Comparison of ENCODE assay signal across 20 cellular contexts in genomic region chr2:49296107-49296506, GRCh38.
"Had no signal": no experiment of that assay in that cellular context is flagged by ENCODE, and none has a peak within 500 bp of the region (broad histone marks: within the 10 kb centered on the region; RNA-seq: fewer than 3 reads in every experiment).

No MANE protein-coding gene starts in this region.

- H3K27ac ChIP-seq: coronary artery, heart left ventricle, left lung, pancreas, right lobe of liver, testis, tibial nerve, upper lobe of right lung, vagina had no signal

- DNase-seq: effector CD8-positive, alpha-beta T cell; heart left ventricle; islet precursor cell; left lung; mesenchymal stem cell; naive B cell; occipital lobe; pancreas; right lobe of liver; stimulated activated CD4-positive, alpha-beta T cell treated with anti-CD3 and anti-CD28 coated beads, Interleukin-4, amount 100 ng/mL, for 1 hour; stimulated activated CD8-positive, alpha-beta memory T cell treated with anti-CD3 and anti-CD28 coated beads, Interleukin-4, amount 100 ng/mL, for 48 hours; stimulated activated naive CD8-positive, alpha-beta T cell treated with anti-CD3 and anti-CD28 coated beads, Interleukin-15, Interleukin-2, amounts not matched to agents 100 U/mL and 50 U/mL, for 24 hours; testis; upper lobe of right lung had no signal

- H3K4me3 ChIP-seq: coronary artery, heart left ventricle, left lung, lung, pancreas, right lobe of liver, testis, tibial nerve, upper lobe of right lung, vagina had no signal

- H3K4me1 ChIP-seq: left lung, pancreas, right lobe of liver, testis, tibial nerve, upper lobe of right lung, vagina had no signal

- H3K9me3 ChIP-seq: pancreas, right lobe of liver, testis, upper lobe of right lung, vagina had no signal

- H3K27me3 ChIP-seq: heart left ventricle, left lung, pancreas, right lobe of liver, testis, tibial nerve, upper lobe of right lung, vagina had no signal

- H3K36me3 ChIP-seq: heart left ventricle, left lung, pancreas, right lobe of liver, tibial nerve, upper lobe of right lung, vagina had no signal

- ATAC-seq: esophagus mucosa; left lung; pancreas; right lobe of liver; stimulated activated effector memory CD8-positive, alpha-beta T cell treated with anti-CD3 and anti-CD28 coated beads, Interleukin-12 subunit alpha, Interleukin-12 subunit beta, amount 100 ng/mL, for 72 hours; stimulated activated naive CD8-positive, alpha-beta T cell treated with anti-CD3 and anti-CD28 coated beads, Interleukin-15, Interleukin-2, amounts not matched to agents 100 U/mL and 50 U/mL, for 24 hours; upper lobe of right lung had no signal
